Comparison of ENCODE assay signal across 7 cellular contexts in the genomic region with DNA sequence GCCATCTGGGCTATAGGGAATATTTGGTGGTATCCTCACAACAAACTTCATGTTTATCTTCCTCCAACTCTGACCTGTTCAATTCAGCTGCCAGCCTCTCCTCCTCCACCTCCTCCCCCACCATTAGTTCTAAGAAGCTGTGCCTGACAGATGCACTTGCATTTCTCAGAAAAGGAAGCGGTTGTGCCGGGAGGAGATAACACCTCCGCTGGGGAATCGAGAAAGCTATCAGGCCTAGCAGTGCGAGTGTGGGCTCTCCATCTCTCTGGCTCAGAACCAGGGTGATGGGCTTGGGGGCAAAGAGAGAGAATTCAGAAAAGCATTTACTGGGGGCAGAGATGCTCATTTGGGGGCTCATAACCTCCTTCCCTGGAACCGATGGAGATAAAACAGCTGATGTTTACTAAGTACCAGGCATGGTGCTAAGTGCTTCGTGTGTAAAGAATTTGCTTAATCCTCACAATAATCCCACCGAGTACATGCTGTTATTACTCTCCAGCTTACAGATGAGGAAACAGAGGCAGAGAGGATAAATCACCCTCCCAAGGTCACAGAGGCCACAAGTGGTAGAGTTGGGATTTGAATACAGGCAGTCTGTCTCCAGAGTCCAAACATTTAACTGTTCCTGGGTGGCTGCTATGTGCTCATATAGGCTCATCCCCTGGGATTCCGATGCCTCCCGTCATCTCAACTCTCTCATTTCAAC. TPM values are rescaled to one million over a fixed set of nuclear protein-coding genes. Genes with fewer than 3 reads are reported as not detected.
A peak's percentile ranks its signal among the peaks of the same experiment; 100 is the strongest.
DNase-seq lines count a peak whose midpoint lies in the region; ATAC-seq and TF ChIP-seq lines count a peak whose summit lies in the region.

No MANE protein-coding gene starts in this region.

- no TSS peak for BruUV-seq in PC-3 (replicated peaks; lab: Mats Ljungman, UMichigan)

- no peak overlapping the region for H3K4me3 ChIP-seq in PC-3 (ENCODE audit: low read length)

- peaks cover 13% of the 10 kb centered on the region; the same call in 1 of the 2 replicates for H4K20me1 ChIP-seq in PC-3 (ENCODE audit: low read length)

- no peak overlapping the region for H3K9ac ChIP-seq in PC-3 (ENCODE audit: low read length)

- no peaks in the 10 kb centered on the region for H3K9me3 ChIP-seq in PC-3 (ENCODE audit: low read length)

- intact Hi-C loops in PC-3 (cut with micrococcal nuclease), result no loop called here

- H3K36me3 ChIP-seq in PC-3 (ENCODE audit: low read depth, low read length), result peaks cover 74% of the 10 kb centered on the region

- peaks cover 26% of the 10 kb centered on the region for H3K4me1 ChIP-seq in PC-3 (ENCODE audit: insufficient read depth, low read length)

- H3F3A ChIP-seq in PC-3 (ENCODE audit: low read length, unreplicated experiment), result no peaks in the 10 kb centered on the region

- no peaks in the 10 kb centered on the region for H3K27me3 ChIP-seq in PC-3 (ENCODE audit: low read length)

- POLR2A ChIA-PET in PC-3 (lab: Charles Lee; ENCODE audit: unreplicated experiment), result no interaction called here

- DNase-seq in PC-3, result peak; percentile 25
- DNase-seq in activated naive CD4-positive, alpha-beta T cell (lab: John Stamatoyannopoulos, UW), result peak in 3 of 4 experiments; percentile 3 to 20 (median 14)
- DNase-seq in inferior parietal cortex (ENCODE audit: extremely low spot score), result peak; percentile 74
- peak; percentile 65 for DNase-seq in stimulated activated CD4-positive, alpha-beta T cell treated with anti-CD3 and anti-CD28 coated beads, Interleukin-4, amount 100 ng/mL, for 24 hours
- DNase-seq in dedifferentiated amniotic fluid mesenchymal stem cell (ENCODE audit: extremely low spot score), result no peak
- no peak for DNase-seq in T1000 (lab: John Stamatoyannopoulos, UW)

- peak overlapping the region; percentile 57 for H3K27ac ChIP-seq in PC-3 (ENCODE audit: low read length)

- H2AFZ ChIP-seq in PC-3 (ENCODE audit: low read length), result no peak overlapping the region

- ATAC-seq in GM21576 (IDR thresholded peaks at IDR 0.05; ENCODE audit: unreplicated experiment) (peak; percentile 45), PC-3 (0 out of 2 replicates have a peak, but pooled peaks have one; percentile 1)

- no peak for TF ChIP-seq CTCF in PC-3 (conservative IDR thresholded peaks at IDR 0.05; ENCODE audit: low read depth, low read length)

- CTCF ChIA-PET in PC-3 (lab: Charles Lee), result interaction anchor here (0.5 to 1.1 kb wide), 3 partner anchors 48 to 87 kb away, joined by 3 to 10 read pairs (median 4); no protein-coding TSS in a partner anchor

- H3K4me2 ChIP-seq in PC-3 (ENCODE audit: low read length), result peak overlapping the region; percentile 24

- H3K9me2 ChIP-seq in PC-3 (replicated peaks; ENCODE audit: low read length), result no peaks in the 10 kb centered on the region

- H3K79me2 ChIP-seq in PC-3 (ENCODE audit: low read length), result peaks cover 94% of the 10 kb centered on the region

RNA-seq across cellular contexts. Expression of a gene that starts 38.3 kb away (rescaled TPM):
- not detected in 2 replicates for total RNA-seq in PC-3 (2014; rRNA removed)

RNA-seq across cellular contexts. Expression of a gene that starts 46.7 kb away (rescaled TPM):
- 260 and 277 TPM in 2 replicates for total RNA-seq in PC-3 (2014; rRNA removed)

Comparison
In these comparisons a context has a peak if more than half of its experiments do, and no peak if none do; other contexts are left out.
1. DNase-seq: peak in PC-3 (single experiment), activated naive CD4-positive, alpha-beta T cell (3 of 4), inferior parietal cortex (single experiment) and stimulated activated CD4-positive, alpha-beta T cell treated with anti-CD3 and anti-CD28 coated beads, Interleukin-4, amount 100 ng/mL, for 24 hours (single experiment); none in dedifferentiated amniotic fluid mesenchymal stem cell (single experiment) and T1000 (single experiment).